ENCODE assay signal across 1 cellular context in the genomic region with DNA sequence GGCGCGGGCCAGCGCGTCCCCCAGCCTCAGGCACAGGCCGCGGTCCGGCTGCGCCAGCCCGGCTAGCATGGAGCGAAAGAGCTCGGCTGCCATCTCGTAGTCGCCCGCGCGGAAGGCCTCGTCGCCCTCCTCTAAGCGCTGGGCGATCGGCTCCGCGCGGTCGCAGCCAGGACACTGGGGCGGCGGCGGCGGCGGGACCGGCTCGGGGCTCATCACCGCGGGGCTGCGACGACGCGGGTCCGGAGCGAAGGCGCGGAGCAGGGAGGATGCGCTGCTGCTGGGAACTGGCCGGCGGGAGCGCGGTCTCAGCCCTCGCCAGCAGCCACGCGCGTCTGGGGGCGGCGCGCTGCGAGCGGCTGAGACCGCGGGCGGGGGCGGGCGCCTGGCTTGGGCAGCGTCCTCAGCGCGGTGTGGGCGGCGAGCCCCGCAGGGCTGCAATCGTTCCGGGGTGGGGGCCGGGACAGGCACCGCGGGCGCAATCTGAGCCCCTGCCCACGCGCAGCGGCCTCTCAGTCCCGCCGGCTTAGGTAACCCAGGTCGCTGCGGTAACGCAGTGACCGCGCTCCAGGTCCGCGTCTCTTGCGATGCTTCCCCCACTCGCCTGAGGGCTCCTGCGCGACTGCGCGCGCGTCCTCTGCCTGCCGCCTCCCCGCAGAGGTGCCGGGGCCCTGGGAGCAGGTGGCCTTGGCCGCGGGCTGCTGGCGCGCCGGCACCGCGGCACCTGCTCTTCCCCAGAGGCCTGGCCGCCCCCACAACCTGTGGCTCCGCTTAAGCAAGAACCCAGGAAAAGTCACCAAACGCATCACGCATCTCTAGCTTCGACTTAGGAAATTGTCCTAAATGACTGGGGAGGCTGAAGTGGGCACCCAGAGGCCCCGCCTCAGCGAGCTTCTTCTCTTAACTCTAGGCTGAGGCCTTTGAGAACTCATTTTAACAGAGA.
TF ChIP-seq lines count a peak whose summit lies in the region.

A gene (minus strand): TSS at position 621 of the 940 bp plus-strand sequence. CDS start 408 bp downstream, at position 213.

TF ChIP-seq in HEK293, 187 proteins besides CTCF, POLR2A, EP300 and RAD21 (continued from another document):
- TF ChIP-seq BCL11A (tag by site-specific recombination; IDR thresholded peaks at IDR 0.05; ENCODE audit: low read depth), result no peak
- TF ChIP-seq ZSCAN16 (tag by site-specific recombination; IDR thresholded peaks at IDR 0.05), result no peak
- TF ChIP-seq ZNF37A (tag by site-specific recombination; IDR thresholded peaks at IDR 0.05), result no peak
- TF ChIP-seq, protein P1, sequence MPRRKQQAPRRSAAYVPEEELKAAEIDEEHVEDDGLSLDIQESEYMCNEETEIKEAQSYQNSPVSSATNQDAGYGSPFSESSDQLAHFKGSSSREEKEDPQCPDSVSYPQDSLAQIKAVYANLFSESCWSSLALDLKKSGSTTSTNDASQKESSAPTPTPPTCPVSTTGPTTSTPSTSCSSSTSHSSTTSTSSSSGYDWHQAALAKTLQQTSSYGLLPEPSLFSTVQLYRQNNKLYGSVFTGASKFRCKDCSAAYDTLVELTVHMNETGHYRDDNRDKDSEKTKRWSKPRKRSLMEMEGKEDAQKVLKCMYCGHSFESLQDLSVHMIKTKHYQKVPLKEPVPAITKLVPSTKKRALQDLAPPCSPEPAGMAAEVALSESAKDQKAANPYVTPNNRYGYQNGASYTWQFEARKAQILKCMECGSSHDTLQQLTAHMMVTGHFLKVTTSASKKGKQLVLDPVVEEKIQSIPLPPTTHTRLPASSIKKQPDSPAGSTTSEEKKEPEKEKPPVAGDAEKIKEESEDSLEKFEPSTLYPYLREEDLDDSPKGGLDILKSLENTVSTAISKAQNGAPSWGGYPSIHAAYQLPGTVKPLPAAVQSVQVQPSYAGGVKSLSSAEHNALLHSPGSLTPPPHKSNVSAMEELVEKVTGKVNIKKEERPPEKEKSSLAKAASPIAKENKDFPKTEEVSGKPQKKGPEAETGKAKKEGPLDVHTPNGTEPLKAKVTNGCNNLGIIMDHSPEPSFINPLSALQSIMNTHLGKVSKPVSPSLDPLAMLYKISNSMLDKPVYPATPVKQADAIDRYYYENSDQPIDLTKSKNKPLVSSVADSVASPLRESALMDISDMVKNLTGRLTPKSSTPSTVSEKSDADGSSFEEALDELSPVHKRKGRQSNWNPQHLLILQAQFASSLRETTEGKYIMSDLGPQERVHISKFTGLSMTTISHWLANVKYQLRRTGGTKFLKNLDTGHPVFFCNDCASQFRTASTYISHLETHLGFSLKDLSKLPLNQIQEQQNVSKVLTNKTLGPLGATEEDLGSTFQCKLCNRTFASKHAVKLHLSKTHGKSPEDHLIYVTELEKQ (tag by site-specific recombination; IDR thresholded peaks at IDR 0.05; ENCODE audit: borderline replicate concordance), result no peak
- TF ChIP-seq GLI4 (tag by site-specific recombination; IDR thresholded peaks at IDR 0.05), result no peak
- TF ChIP-seq ZNF549 (tag by site-specific recombination; IDR thresholded peaks at IDR 0.05), result no peak
- TF ChIP-seq, protein P2, sequence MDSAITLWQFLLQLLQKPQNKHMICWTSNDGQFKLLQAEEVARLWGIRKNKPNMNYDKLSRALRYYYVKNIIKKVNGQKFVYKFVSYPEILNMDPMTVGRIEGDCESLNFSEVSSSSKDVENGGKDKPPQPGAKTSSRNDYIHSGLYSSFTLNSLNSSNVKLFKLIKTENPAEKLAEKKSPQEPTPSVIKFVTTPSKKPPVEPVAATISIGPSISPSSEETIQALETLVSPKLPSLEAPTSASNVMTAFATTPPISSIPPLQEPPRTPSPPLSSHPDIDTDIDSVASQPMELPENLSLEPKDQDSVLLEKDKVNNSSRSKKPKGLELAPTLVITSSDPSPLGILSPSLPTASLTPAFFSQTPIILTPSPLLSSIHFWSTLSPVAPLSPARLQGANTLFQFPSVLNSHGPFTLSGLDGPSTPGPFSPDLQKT (IDR thresholded peaks at IDR 0.05; ENCODE audit: borderline replicate concordance, low read depth, low read length), result no peak
- TF ChIP-seq, protein P3, sequence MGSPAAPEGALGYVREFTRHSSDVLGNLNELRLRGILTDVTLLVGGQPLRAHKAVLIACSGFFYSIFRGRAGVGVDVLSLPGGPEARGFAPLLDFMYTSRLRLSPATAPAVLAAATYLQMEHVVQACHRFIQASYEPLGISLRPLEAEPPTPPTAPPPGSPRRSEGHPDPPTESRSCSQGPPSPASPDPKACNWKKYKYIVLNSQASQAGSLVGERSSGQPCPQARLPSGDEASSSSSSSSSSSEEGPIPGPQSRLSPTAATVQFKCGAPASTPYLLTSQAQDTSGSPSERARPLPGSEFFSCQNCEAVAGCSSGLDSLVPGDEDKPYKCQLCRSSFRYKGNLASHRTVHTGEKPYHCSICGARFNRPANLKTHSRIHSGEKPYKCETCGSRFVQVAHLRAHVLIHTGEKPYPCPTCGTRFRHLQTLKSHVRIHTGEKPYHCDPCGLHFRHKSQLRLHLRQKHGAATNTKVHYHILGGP (tag by site-specific recombination; IDR thresholded peaks at IDR 0.05), result no peak
